In genomic region chr17:68019675-68020450, GRCh38 we compare ENCODE assay signal across 8 cellular contexts. TPM values are rescaled to one million over a fixed set of nuclear protein-coding genes. Genes with fewer than 3 reads are reported as not detected.
DNase-seq lines count a peak whose midpoint lies in the region; ATAC-seq and TF ChIP-seq lines count a peak whose summit lies in the region.

No MANE protein-coding gene starts in this region.

- peak overlapping the region; percentile 59 to 95 (median 87) for H3K27ac Mint-ChIP-seq in CD14-positive monocyte
- peak overlapping the region; percentile 90 for H3K27ac Mint-ChIP-seq in activated CD4-positive, alpha-beta T cell treated with anti-CD3 and anti-CD28 coated beads, Interleukin-2, amount 10 ng/mL, durations not matched to agents 24 days and 14 days

- peaks cover 10% of the 10 kb centered on the region for H3K4me1 Mint-ChIP-seq in CD14-positive monocyte
- H3K4me1 Mint-ChIP-seq in activated CD4-positive, alpha-beta T cell treated with anti-CD3 and anti-CD28 coated beads, Interleukin-2, amount 10 ng/mL, durations not matched to agents 24 days and 14 days: peaks cover 14% of the 10 kb centered on the region

- TF ChIP-seq CTCF in CD14-positive monocyte (IDR thresholded peaks at IDR 0.05): peak; percentile 45

- H3K27me3 Mint-ChIP-seq in CD14-positive monocyte (ENCODE audit: low read depth in 3 of 3): peaks cover 0 to 6% (median 4%) of the 10 kb centered on the region in 3 donors
- peaks cover 9% of the 10 kb centered on the region for H3K27me3 Mint-ChIP-seq in activated CD4-positive, alpha-beta T cell treated with anti-CD3 and anti-CD28 coated beads, Interleukin-2, amount 10 ng/mL, durations not matched to agents 24 days and 14 days

- ATAC-seq in GM19328 (IDR thresholded peaks at IDR 0.05; ENCODE audit: unreplicated experiment) (peak; percentile 86), HG03469 (IDR thresholded peaks at IDR 0.05; ENCODE audit: unreplicated experiment) (peak; percentile 81)

- H3K36me3 Mint-ChIP-seq in CD14-positive monocyte: no peaks in the 10 kb centered on the region
- H3K36me3 Mint-ChIP-seq in activated CD4-positive, alpha-beta T cell treated with anti-CD3 and anti-CD28 coated beads, Interleukin-2, amount 10 ng/mL, durations not matched to agents 24 days and 14 days (ENCODE audit: low read depth): peaks cover 3% of the 10 kb centered on the region

- intact Hi-C loops in CD14-positive monocyte (cut with micrococcal nuclease): no loop called here
- intact Hi-C loops in activated CD4-positive, alpha-beta T cell treated with anti-CD3 and anti-CD28 coated beads, Interleukin-2, amount 10 ng/mL, durations not matched to agents 24 days and 14 days (cut with micrococcal nuclease): loop anchor here (1.0 to 5.0 kb wide), 4 partner anchors 15 to 272 kb away; partner anchors contain the start of genes ARSG, BPTF, KPNA2 and SLC16A6

- H3K9me3 Mint-ChIP-seq in CD14-positive monocyte: peaks cover 0 to 4% (median 3%) of the 10 kb centered on the region in 7 donors
- peaks cover 3% of the 10 kb centered on the region for H3K9me3 Mint-ChIP-seq in activated CD4-positive, alpha-beta T cell treated with anti-CD3 and anti-CD28 coated beads, Interleukin-2, amount 10 ng/mL, durations not matched to agents 24 days and 14 days

- peak overlapping the region; percentile 93 to 95 for H3K4me3 Mint-ChIP-seq in CD14-positive monocyte
- peak overlapping the region; percentile 82 for H3K4me3 Mint-ChIP-seq in activated CD4-positive, alpha-beta T cell treated with anti-CD3 and anti-CD28 coated beads, Interleukin-2, amount 10 ng/mL, durations not matched to agents 24 days and 14 days

- DNase-seq in CD14-positive monocyte (ENCODE audit: low spot score): peak; percentile 95
- DNase-seq in NCI-H524 treated with DMSO at 0.1 percent for 48 hours (lab: John Stamatoyannopoulos, UW): peak; percentile 77
- DNase-seq in activated CD4-positive, alpha-beta T cell treated with anti-CD3 and anti-CD28 coated beads, Interleukin-2, amount 10 ng/mL, durations not matched to agents 24 days and 14 days: peak; percentile 99
- peak; percentile 83 for DNase-seq in cortex of kidney (lab: John Stamatoyannopoulos, UW)
- peak; percentile 98 for DNase-seq in left kidney (ENCODE audit: low read depth, low spot score)
- peak; percentile 98 for DNase-seq in stimulated activated CD4-positive, alpha-beta T cell treated with anti-CD3 and anti-CD28 coated beads, Interleukin-1b, Interleukin-23, amount 100 ng/mL, for 48 hours

RNA-seq across cellular contexts. Expression of gene KPNA2, which starts 15.7 kb away (rescaled TPM):
- 10 to 100 TPM; 23.2 TPM for polyA plus RNA-seq in CD14-positive monocyte
- 210 and 240 TPM in 2 replicates for total RNA-seq in activated CD4-positive, alpha-beta T cell treated with anti-CD3 and anti-CD28 coated beads, Interleukin-2, amount 10 ng/mL, durations not matched to agents 24 days and 14 days

RNA-seq across cellular contexts. Expression of gene C17orf58, which starts 23.6 kb away (rescaled TPM):
- polyA plus RNA-seq in CD14-positive monocyte: 1 to 10 TPM; 4.0 to 6.7 TPM
- 26.6 and 28.0 TPM in 2 replicates for total RNA-seq in activated CD4-positive, alpha-beta T cell treated with anti-CD3 and anti-CD28 coated beads, Interleukin-2, amount 10 ng/mL, durations not matched to agents 24 days and 14 days

Comparison
In these comparisons a context has a peak if more than half of its experiments do, and no peak if none do; other contexts are left out.
1. Peak in every context shown above with its lines: DNase-seq and ATAC-seq.